Comparison of ENCODE assay signal across 1 cellular context in genomic region chr2:62382122-62382521, GRCh38.
TF ChIP-seq lines count a peak whose summit lies in the region.

No MANE protein-coding gene starts in this region.

TF ChIP-seq in WTC11, 78 proteins besides CTCF, POLR2A, EP300 and RAD21 (continued from another document):
- TF ChIP-seq ATF6 (CRISPR knock-in tag; IDR thresholded peaks at IDR 0.05) (no peak), ZNF263 (CRISPR knock-in tag; IDR thresholded peaks at IDR 0.05; ENCODE audit: low read depth) (no peak), JUN (CRISPR knock-in tag; IDR thresholded peaks at IDR 0.05) (no peak), OVOL2 (CRISPR knock-in tag; IDR thresholded peaks at IDR 0.05; ENCODE audit: borderline replicate concordance) (no peak), ETV6 (CRISPR knock-in tag; IDR thresholded peaks at IDR 0.05) (no peak)
- TF ChIP-seq, protein P1, sequence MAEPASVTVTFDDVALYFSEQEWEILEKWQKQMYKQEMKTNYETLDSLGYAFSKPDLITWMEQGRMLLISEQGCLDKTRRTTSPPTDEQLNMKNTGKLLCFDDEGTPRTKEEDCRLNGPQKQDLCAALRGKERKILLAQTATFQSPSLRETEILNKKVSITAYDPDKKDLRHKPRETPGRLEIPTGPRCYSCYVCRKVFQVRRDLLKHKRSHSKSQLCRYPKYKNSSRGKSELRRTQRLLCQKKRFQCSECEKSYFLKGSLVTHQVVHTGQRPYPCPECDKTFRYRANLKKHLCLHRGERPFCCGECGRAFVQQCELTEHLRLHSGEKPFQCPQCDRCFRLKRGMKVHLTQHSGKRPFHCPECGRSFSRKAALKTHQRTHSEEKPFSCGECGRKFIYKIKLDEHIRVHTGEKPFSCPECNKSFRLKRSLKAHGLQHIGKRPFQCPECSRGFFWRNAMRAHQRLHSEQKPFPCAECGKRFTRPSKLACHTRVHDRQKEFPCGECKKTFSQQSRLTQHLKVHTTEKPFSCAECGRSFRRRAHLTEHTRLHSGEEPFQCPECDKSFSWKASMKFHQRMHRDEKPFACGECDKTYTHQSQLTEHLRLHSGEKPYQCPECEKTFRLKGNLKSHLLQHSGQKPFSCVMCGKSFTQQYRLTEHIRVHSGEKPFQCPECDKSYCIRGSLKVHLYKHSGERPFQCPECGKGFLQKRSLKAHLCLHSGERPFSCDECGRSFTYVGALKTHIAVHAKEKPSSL (CRISPR knock-in tag; conservative IDR thresholded peaks at IDR 0.05): no peak
TF ChIP-seq in WTC11: peak in this region for 0.
